15 cellular contexts compared by ENCODE assay signal in genomic region chr11:86118201-86118600, GRCh38.
"Had no signal": no experiment of that assay in that cellular context is flagged by ENCODE, and none has a peak within 500 bp of the region (broad histone marks: within the 10 kb centered on the region; RNA-seq: fewer than 3 reads in every experiment).

No MANE protein-coding gene starts in this region.

- H3K4me3 Mint-ChIP-seq: naive B cell; stimulated activated naive CD8-positive, alpha-beta T cell treated with anti-CD3 and anti-CD28 coated beads, Interleukin-15, amount 100 ng/mL, for 72 hours had no signal

- ATAC-seq: body of pancreas; stimulated activated naive CD8-positive, alpha-beta T cell treated with anti-CD3 and anti-CD28 coated beads, Interleukin-15, amount 100 ng/mL, for 72 hours had no signal

- FAIRE-seq: colon, endometrium had no signal

- H3K36me3 Mint-ChIP-seq: activated naive CD8-positive, alpha-beta T cell; naive B cell had no signal

- DNase-seq: activated gamma-delta T cell; amniotic stem cell; body of pancreas; mammary epithelial cell; naive B cell; posterior cingulate gyrus; SK-N-SH; stimulated activated CD4-positive, alpha-beta T cell treated with anti-CD3 and anti-CD28 coated beads, Interleukin-15, amount 100 ng/mL, for 24 hours; stimulated activated CD4-positive, alpha-beta T cell treated with anti-CD3 and anti-CD28 coated beads, Interleukin-4, amount 100 ng/mL, for 24 hours; stimulated activated naive CD8-positive, alpha-beta T cell treated with anti-CD3 and anti-CD28 coated beads, Interleukin-15, amount 100 ng/mL, for 72 hours; T-helper 1 cell; testis had no signal

- H3K9me3 Mint-ChIP-seq: naive B cell; stimulated activated naive CD8-positive, alpha-beta T cell treated with anti-CD3 and anti-CD28 coated beads, Interleukin-15, amount 100 ng/mL, for 72 hours had no signal

- H3K27me3 Mint-ChIP-seq: naive B cell had no signal

- H3K27ac Mint-ChIP-seq: activated naive CD8-positive, alpha-beta T cell; stimulated activated naive CD8-positive, alpha-beta T cell treated with anti-CD3 and anti-CD28 coated beads, Interleukin-15, amount 100 ng/mL, for 72 hours had no signal
